Comparison of ENCODE assay signal across 15 cellular contexts in the genomic region with DNA sequence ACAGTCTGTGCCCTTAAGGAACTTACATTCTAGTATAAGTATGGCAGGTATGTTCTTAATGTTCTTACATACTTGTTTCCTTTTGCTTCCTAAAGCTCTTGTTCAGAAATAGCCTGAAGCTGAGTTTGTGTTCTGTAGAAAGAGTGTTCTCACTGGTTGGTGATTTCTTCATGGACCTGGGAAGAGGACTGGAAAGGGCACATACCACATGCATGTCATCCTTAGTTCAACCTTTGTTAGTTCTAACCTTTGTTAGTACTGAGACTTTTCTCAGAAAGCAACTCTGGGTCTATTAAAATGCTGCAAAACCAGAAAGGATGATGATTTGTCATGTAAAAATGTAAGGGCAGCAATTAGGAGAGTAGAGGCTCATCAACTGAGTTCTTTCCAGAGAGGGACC. TPM values are rescaled to one million over a fixed set of nuclear protein-coding genes. Genes with fewer than 3 reads are reported as not detected.
DNase-seq lines count a peak whose midpoint lies in the region; ATAC-seq and TF ChIP-seq lines count a peak whose summit lies in the region.
"Had no signal": no experiment of that assay in that cellular context is flagged by ENCODE, and none has a peak within 500 bp of the region (broad histone marks: within the 10 kb centered on the region; RNA-seq: fewer than 3 reads in every experiment).

No MANE protein-coding gene starts in this region.

- H3K79me1 ChIP-seq in IMR-90 (ENCODE audit: low read depth in 1 of 2, low read length in 2 of 2) = peaks cover 2 to 5% of the 10 kb centered on the region in 2 experiments; a peak in 3 of 4 replicates

- peaks cover 9% of the 10 kb centered on the region for H3K4me1 ChIP-seq in IMR-90 (ENCODE audit: control insufficient read depth, insufficient read depth, low read length)
- H3K4me1 ChIP-seq in lower lobe of right lung = peaks cover 13% of the 10 kb centered on the region
- H3K4me1 ChIP-seq in ascending aorta = peaks cover 3 to 22% of the 10 kb centered on the region in 2 donors
- H3K4me1 ChIP-seq: right lobe of liver had no signal

- dilution Hi-C loops in IMR-90 (cut with HindIII; ENCODE audit: low sequenced_read_pairs, unreplicated experiment) = no loop called here

- no peak overlapping the region for H2AFZ ChIP-seq in IMR-90 (replicated peaks; ENCODE audit: low read length, poor library complexity)

- H2BK20ac ChIP-seq in IMR-90 (ENCODE audit: low read depth, low read length) = peak overlapping the region; percentile 92

- no peaks in the 10 kb centered on the region for H4K20me1 ChIP-seq in IMR-90 (ENCODE audit: insufficient read depth, low read length)

- H3K27me3 ChIP-seq in IMR-90 (ENCODE audit: control insufficient read depth, insufficient read depth, low read length) = no peaks in the 10 kb centered on the region
- no peaks in the 10 kb centered on the region for H3K27me3 ChIP-seq in lower lobe of right lung (ENCODE audit: low read depth)
- H3K27me3 ChIP-seq in ascending aorta = no peaks in the 10 kb centered on the region
- H3K27me3 ChIP-seq: right lobe of liver had no signal

- no TSS peak for BruUV-seq in IMR-90 (replicated peaks; lab: Mats Ljungman, UMichigan)

- TF ChIP-seq CTCF in AG04449 (IDR thresholded peaks at IDR 0.05; ENCODE audit: insufficient read depth, low read length, missing control alignments) (no peak), IMR-90 (conservative IDR thresholded peaks at IDR 0.05; ENCODE audit: low read depth, low read length) (no peak), choroid plexus epithelial cell (conservative IDR thresholded peaks at IDR 0.05; ENCODE audit: low read depth, low read length) (no peak), lower lobe of right lung (IDR thresholded peaks at IDR 0.05) (no peak), ascending aorta (IDR thresholded peaks at IDR 0.05) (no peak)

- peak overlapping the region; percentile 42 for H2BK15ac ChIP-seq in IMR-90 (ENCODE audit: low read depth, low read length)

- peak overlapping the region; percentile 3 to 60; a peak in 3 of 4 replicates for H4K8ac ChIP-seq in IMR-90 (ENCODE audit: low read depth in 2 of 2, low read length in 2 of 2)

- no peak for TF ChIP-seq POLR2A in IMR-90 (IDR thresholded peaks at IDR 0.05; ENCODE audit: low read depth, low read length)
- TF ChIP-seq POLR2A in erythroblast (IDR thresholded peaks at IDR 0.05; ENCODE audit: low read length) = no peak

- no peak overlapping the region for H3K4me3 ChIP-seq in AG04449 (ENCODE audit: low read depth, low read length)
- H3K4me3 ChIP-seq in IMR-90 (ENCODE audit: insufficient read depth, low read depth, low read length) = no peak overlapping the region
- no peak overlapping the region for H3K4me3 ChIP-seq in choroid plexus epithelial cell (ENCODE audit: low read depth, low read length)
- no peak overlapping the region for H3K4me3 ChIP-seq in lower lobe of right lung
- no peak overlapping the region for H3K4me3 ChIP-seq in ascending aorta
- H3K4me3 ChIP-seq: right lobe of liver had no signal

- H2BK5ac ChIP-seq in IMR-90 (ENCODE audit: low read depth, low read length, poor library complexity, severe bottlenecking) = peak overlapping the region; percentile 99

- CTCF ChIA-PET in AG04449 (lab: Yijun Ruan, JAX) (interaction anchor here (0.9 to 2.1 kb wide), 5 partner anchors 10 to 52 kb away, joined by 3 to 7 read pairs (median 3); no protein-coding TSS in a partner anchor), IMR-90 (lab: Yijun Ruan, JAX) (interaction anchor here (0.6 kb wide), 1 partner anchor 135 kb away, joined by 4 read pairs; no protein-coding TSS in a partner anchor)

- H3K36me3 ChIP-seq in IMR-90 (ENCODE audit: control insufficient read depth, insufficient read depth, low read length) = peaks cover 2% of the 10 kb centered on the region
- H3K36me3 ChIP-seq in lower lobe of right lung = no peaks in the 10 kb centered on the region
- no peaks in the 10 kb centered on the region for H3K36me3 ChIP-seq in ascending aorta
- H3K36me3 ChIP-seq: right lobe of liver had no signal

- no peak overlapping the region for H2AK9ac ChIP-seq in IMR-90 (replicated peaks; ENCODE audit: low read depth, low read length, poor library complexity)

- no peak overlapping the region for H3K9ac ChIP-seq in IMR-90 (ENCODE audit: low read depth, low read length)

- H3K9me3 ChIP-seq in IMR-90 (ENCODE audit: control insufficient read depth, insufficient read depth, low read length) (no peaks in the 10 kb centered on the region), lower lobe of right lung (peaks cover 5% of the 10 kb centered on the region), ascending aorta (no peaks in the 10 kb centered on the region)
- H3K9me3 ChIP-seq: right lobe of liver had no signal

- H4K91ac ChIP-seq in IMR-90 (ENCODE audit: insufficient read depth, low read depth, low read length) = peak overlapping the region; percentile 79

- no peak for TF ChIP-seq RAD21 in IMR-90 (IDR thresholded peaks at IDR 0.05; ENCODE audit: low read length)

- H3K4me2 ChIP-seq in IMR-90 (ENCODE audit: low read depth, low read length) = peak overlapping the region; percentile 48; the same call in 1 of the 2 replicates

- H3K23ac ChIP-seq in IMR-90 (ENCODE audit: low read depth, low read length) = peak overlapping the region; percentile 48

- peak overlapping the region; percentile 25; the same call in 1 of the 2 replicates for H2AK5ac ChIP-seq in IMR-90 (ENCODE audit: low read depth, low read length)

- peak; percentile 90 for DNase-seq in AG04449 (ENCODE audit: low read depth, low spot score)
- DNase-seq in IMR-90 = peak; percentile 73
- DNase-seq in choroid plexus epithelial cell (ENCODE audit: low read depth) = peak; percentile 93
- DNase-seq in lower lobe of right lung = no peak
- DNase-seq in ascending aorta (ENCODE audit: low spot score in 2 of 2) = no peak
- no peak for DNase-seq in central memory CD4-positive, alpha-beta T cell
- DNase-seq in erythroblast (lab: John Stamatoyannopoulos, UW) = no peak
- DNase-seq: activated naive CD8-positive, alpha-beta T cell treated with anti-CD3 and anti-CD28 coated beads for 36 hours; AML-193; GF-D8; NCI-H446 treated with DMSO at 0.1 percent for 48 hours; right lobe of liver had no signal

- H3K9me1 ChIP-seq in IMR-90 (ENCODE audit: insufficient read depth, low read length) = peaks cover 6% of the 10 kb centered on the region

- peak overlapping the region; percentile 87; the same call in 1 of the 2 replicates for H4K5ac ChIP-seq in IMR-90 (ENCODE audit: low read depth, low read length)

- H3K18ac ChIP-seq in IMR-90 (ENCODE audit: low read depth, low read length) = peak overlapping the region; percentile 89; the same call in 1 of the 2 replicates

- peak overlapping the region; percentile 59 for H3K14ac ChIP-seq in IMR-90 (replicated peaks; ENCODE audit: low read depth, low read length)

- H3K56ac ChIP-seq in IMR-90 (ENCODE audit: extremely low read depth, insufficient read depth, low read length) = peak overlapping the region; percentile 42; the same call in 1 of the 2 replicates

- intact Hi-C loops in IMR-90 (cut with micrococcal nuclease) (loop anchor here (2.0 kb wide), 1 partner anchor 49 kb away; no protein-coding TSS in a partner anchor), lower lobe of right lung (cut with DNase I) (no loop called here), ascending aorta (cut with DNase I) (loop anchor here (2.0 kb wide), 1 partner anchor 15 kb away; no protein-coding TSS in a partner anchor)

- in situ Hi-C loops in IMR-90 (cut with MboI; ENCODE audit: low sequenced_read_pairs) = no loop called here

- ATAC-seq in IMR-90 (ENCODE audit: low read depth) (peak; percentile 18), lower lobe of right lung (peak; percentile 21 to 34), HG02970 (IDR thresholded peaks at IDR 0.05; ENCODE audit: low FRiP score, unreplicated experiment) (no peak)
- ATAC-seq: Right ventricle myocardium inferior had no signal

- H3K27ac ChIP-seq in IMR-90 (ENCODE audit: insufficient read depth, low read length) = peak overlapping the region; percentile 63; the same call in 1 of the 2 replicates
- no peak overlapping the region for H3K27ac ChIP-seq in lower lobe of right lung
- peak overlapping the region in 1 of 2 donors; percentile 75 for H3K27ac ChIP-seq in ascending aorta
- H3K27ac ChIP-seq: right lobe of liver, VCaP had no signal

- H2BK120ac ChIP-seq in IMR-90 (ENCODE audit: low read depth, low read length) = peak overlapping the region; percentile 89

- POLR2A ChIA-PET in AG04449 (lab: Yijun Ruan, JAX) (interaction anchor here (1.5 to 1.7 kb wide), 2 partner anchors 11 to 16 kb away, joined by 4 to 8 read pairs; no protein-coding TSS in a partner anchor), IMR-90 (lab: Charles Lee; ENCODE audit: unreplicated experiment) (no interaction called here)

- peak overlapping the region; percentile 71 for H3K4ac ChIP-seq in IMR-90 (ENCODE audit: low read depth, low read length)

TF ChIP-seq in IMR-90, 13 proteins besides CTCF, POLR2A, EP300 and RAD21:
- TF ChIP-seq CEBPB (IDR thresholded peaks at IDR 0.05; ENCODE audit: low read depth, low read length) (0 out of 2 replicates have a peak, but pooled peaks have one; percentile 42), NFE2L2 (IDR thresholded peaks at IDR 0.05; ENCODE audit: low read depth, low read length) (no peak)

RNA-seq across cellular contexts. Expression of gene FAP, which starts 2.5 kb away (rescaled TPM):
- 71.0 and 93.9 TPM in 2 replicates for total RNA-seq in IMR-90 (2012; rRNA removed)
- 74.1 and 95.0 TPM in 2 replicates for polyA plus RNA-seq in IMR-90 (2012; rRNA removed)
- 17.0 and 24.2 TPM in 2 replicates for polyA plus RNA-seq in IMR-90 (2012; cell fraction: cytosol; rRNA removed)
- 33.6 and 384 TPM in 2 replicates for polyA plus RNA-seq in IMR-90 (2012; cell fraction: nucleus; rRNA removed; ENCODE audit: low replicate concordance)
- total RNA-seq in lower lobe of right lung = 3.4 TPM
- total RNA-seq in ascending aorta = 16.7 TPM
- total RNA-seq: activated naive CD8-positive, alpha-beta T cell treated with anti-CD3 and anti-CD28 coated beads for 36 hours had no signal

Comparison
In these comparisons a context has a peak if more than half of its experiments do, and no peak if none do; other contexts are left out.
1. DNase-seq: peak in AG04449 (single experiment), IMR-90 (single experiment) and choroid plexus epithelial cell (single experiment); none in lower lobe of right lung (single experiment), ascending aorta (0 of 2), central memory CD4-positive, alpha-beta T cell (single experiment) and erythroblast (0 of 2).